In the genomic region with DNA sequence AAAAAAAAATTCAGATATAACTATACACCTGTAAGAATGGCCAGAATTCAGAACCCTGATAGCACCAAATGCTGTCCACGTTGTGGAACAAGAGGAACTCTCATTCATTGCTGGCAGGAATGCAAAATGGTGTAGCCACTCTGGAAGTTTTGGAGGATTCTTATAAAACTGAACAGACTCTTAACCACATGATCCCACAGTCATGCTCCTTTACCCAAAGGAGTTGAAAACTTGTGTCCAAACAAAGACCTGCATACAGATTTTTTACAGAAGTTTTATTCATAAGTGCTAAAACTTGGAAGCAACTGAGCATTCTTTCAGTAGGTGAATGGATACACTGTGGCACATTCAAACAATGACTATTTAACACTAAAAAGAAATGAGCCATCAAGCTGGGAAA, we compare ENCODE assay signal across 25 cellular contexts.
"Had no signal": no experiment of that assay in that cellular context is flagged by ENCODE, and none has a peak within 500 bp of the region (broad histone marks: within the 10 kb centered on the region; RNA-seq: fewer than 3 reads in every experiment).

No MANE protein-coding gene starts in this region.

- H3K4me1 ChIP-seq: esophagus muscularis mucosa had no signal

- H3K27me3 Mint-ChIP-seq: activated naive CD8-positive, alpha-beta T cell treated with anti-CD3 and anti-CD28 coated beads, Interleukin-2, amount 10 ng/mL, durations not matched to agents 7 days and 5 days; activated T-cell treated with anti-CD3 and anti-CD28 coated beads, Interleukin-2, amount 50 U/mL, for 24 hours; dendritic cell treated with granulocyte-macrophage colony-stimulating factor and Interleukin-4, amounts not matched to agents 40 ng/mL and 50 ng/mL, for 4 days; natural killer cell treated with Interleukin-12 subunit alpha and Interleukin-12 subunit beta and Interleukin-15 and Interleukin-18, amount 100 ng/mL, for 72 hours had no signal

- ATAC-seq: natural killer cell treated with Interleukin-12 subunit alpha and Interleukin-12 subunit beta and Interleukin-15 and Interleukin-18, amount 100 ng/mL, for 72 hours; right cardiac atrium; stimulated activated naive CD8-positive, alpha-beta T cell treated with anti-CD3 and anti-CD28 coated beads, Interleukin-15, Interleukin-2, amounts not matched to agents 100 U/mL and 50 U/mL, for 24 hours; WTC11 had no signal

- H3K36me3 ChIP-seq: ovary had no signal

- H3K27ac Mint-ChIP-seq: activated naive CD8-positive, alpha-beta T cell treated with anti-CD3 and anti-CD28 coated beads, Interleukin-2, amount 10 ng/mL, durations not matched to agents 7 days and 5 days; activated T-cell treated with anti-CD3 and anti-CD28 coated beads, Interleukin-2, amount 50 U/mL, for 24 hours; activated T-helper 2 cell treated with anti-CD3 and anti-CD28 coated beads, Interferon-gamma antibody, Interleukin-2, Interleukin-4, amounts not matched to agents 10 μg/mL and 5 μg/mL and 100 μg/mL, durations not matched to agents 14 hours and 24 hours and 36 hours; dendritic cell treated with granulocyte-macrophage colony-stimulating factor and Interleukin-4, amounts not matched to agents 40 ng/mL and 50 ng/mL, for 4 days; natural killer cell treated with Interleukin-12 subunit alpha and Interleukin-12 subunit beta and Interleukin-15 and Interleukin-18, amount 100 ng/mL, for 72 hours; WTC11 had no signal

- H3K4me3 ChIP-seq: esophagus muscularis mucosa, left ventricle myocardium inferior, ovary, tibial artery had no signal

- H3K4me3 Mint-ChIP-seq: activated naive CD8-positive, alpha-beta T cell treated with anti-CD3 and anti-CD28 coated beads, Interleukin-2, amount 10 ng/mL, durations not matched to agents 7 days and 5 days; activated T-cell treated with anti-CD3 and anti-CD28 coated beads, Interleukin-2, amount 50 U/mL, for 24 hours; dendritic cell treated with granulocyte-macrophage colony-stimulating factor and Interleukin-4, amounts not matched to agents 40 ng/mL and 50 ng/mL, for 4 days; natural killer cell treated with Interleukin-12 subunit alpha and Interleukin-12 subunit beta and Interleukin-15 and Interleukin-18, amount 100 ng/mL, for 72 hours; WTC11 had no signal

- DNase-seq: activated CD4-positive, alpha-beta T cell treated with anti-CD3 and anti-CD28 coated beads, Interleukin-2, amount 50 U/mL, for 4 hours; activated CD8-positive, alpha-beta memory T cell treated with anti-CD3 and anti-CD28 coated beads for 24 hours; activated CD8-positive, alpha-beta memory T cell treated with anti-CD3 and anti-CD28 coated beads, Interleukin-2, amount 50 U/mL, for 4 hours; activated naive CD4-positive, alpha-beta T cell; activated naive CD8-positive, alpha-beta T cell treated with anti-CD3 and anti-CD28 coated beads, Interleukin-2, amount 10 ng/mL, durations not matched to agents 7 days and 5 days; activated T-cell treated with anti-CD3 and anti-CD28 coated beads, Interleukin-2, amount 50 U/mL, for 24 hours; amniotic stem cell; effector CD4-positive, alpha-beta T cell; glutamatergic neuron; hippocampal formation; kidney glomerular epithelial cell; left ventricle myocardium inferior; midbrain; ovary; right cardiac atrium; stimulated activated CD4-positive, alpha-beta T cell treated with anti-CD3 and anti-CD28 coated beads, Interleukin-4, amount 100 ng/mL, for 24 hours; stimulated activated naive CD8-positive, alpha-beta T cell treated with anti-CD3 and anti-CD28 coated beads, Interleukin-15, Interleukin-2, amounts not matched to agents 100 U/mL and 50 U/mL, for 24 hours; T-helper 9 cell; tibial artery had no signal

- H3K9me3 ChIP-seq: esophagus muscularis mucosa, left ventricle myocardium inferior, neutrophil, ovary, tibial artery had no signal

- H3K27ac ChIP-seq: esophagus muscularis mucosa, left ventricle myocardium inferior, neutrophil, ovary, tibial artery had no signal

- H3K27me3 ChIP-seq: esophagus muscularis mucosa, neutrophil, ovary, tibial artery had no signal

- H3K4me1 Mint-ChIP-seq: activated naive CD8-positive, alpha-beta T cell treated with anti-CD3 and anti-CD28 coated beads, Interleukin-2, amount 10 ng/mL, durations not matched to agents 7 days and 5 days; WTC11 had no signal

- H3K9me3 Mint-ChIP-seq: activated naive CD8-positive, alpha-beta T cell treated with anti-CD3 and anti-CD28 coated beads, Interleukin-2, amount 10 ng/mL, durations not matched to agents 7 days and 5 days; activated T-cell treated with anti-CD3 and anti-CD28 coated beads, Interleukin-2, amount 50 U/mL, for 24 hours; activated T-helper 2 cell treated with anti-CD3 and anti-CD28 coated beads, Interferon-gamma antibody, Interleukin-2, Interleukin-4, amounts not matched to agents 10 μg/mL and 5 μg/mL and 100 μg/mL, durations not matched to agents 14 hours and 24 hours and 36 hours; dendritic cell treated with granulocyte-macrophage colony-stimulating factor and Interleukin-4, amounts not matched to agents 40 ng/mL and 50 ng/mL, for 4 days; natural killer cell treated with Interleukin-12 subunit alpha and Interleukin-12 subunit beta and Interleukin-15 and Interleukin-18, amount 100 ng/mL, for 72 hours; WTC11 had no signal
